8 cellular contexts compared by ENCODE assay signal in genomic region chr4:10554694-10555093, GRCh38.
DNase-seq lines count a peak whose midpoint lies in the region; ATAC-seq and TF ChIP-seq lines count a peak whose summit lies in the region.

No MANE protein-coding gene starts in this region.

- peak; percentile 84 for ATAC-seq in GM19395 (IDR thresholded peaks at IDR 0.05; ENCODE audit: unreplicated experiment)
- peak; percentile 85 for ATAC-seq in HG03520 (IDR thresholded peaks at IDR 0.05; ENCODE audit: unreplicated experiment)

- no peaks in the 10 kb centered on the region for H3F3A ChIP-seq in neural cell (ENCODE audit: insufficient read depth, low read length, poor library complexity, severe bottlenecking)

- peaks cover 0 to 5% (median 2%) of the 10 kb centered on the region in 4 donors for H3K4me1 Mint-ChIP-seq in CD4-positive, alpha-beta memory T cell

- no peak overlapping the region for H3K4me2 ChIP-seq in neural cell (ENCODE audit: low read length)

- peaks cover 10 to 11% of the 10 kb centered on the region in 2 donors for H3K27me3 Mint-ChIP-seq in CD4-positive, alpha-beta memory T cell

- no peaks in the 10 kb centered on the region for H3K27me3 ChIP-seq in CD4-positive, alpha-beta memory T cell (ENCODE audit: insufficient read depth, low read length)
- no peaks in the 10 kb centered on the region for H3K27me3 ChIP-seq in neural cell (ENCODE audit: insufficient read depth, low read depth, low read length)

- no peak for TF ChIP-seq EP300 in neural cell (conservative IDR thresholded peaks at IDR 0.05; ENCODE audit: poor library complexity, severe bottlenecking)

- no peaks in the 10 kb centered on the region for H3K36me3 ChIP-seq in CD4-positive, alpha-beta memory T cell (ENCODE audit: insufficient read depth, low read length)
- no peaks in the 10 kb centered on the region for H3K36me3 ChIP-seq in neural cell (ENCODE audit: insufficient read depth, low read length)

- H3K36me3 Mint-ChIP-seq in CD4-positive, alpha-beta memory T cell, result no peaks in the 10 kb centered on the region

- no peaks in the 10 kb centered on the region for H3K4me1 ChIP-seq in CD4-positive, alpha-beta memory T cell (ENCODE audit: insufficient read depth, low read length)

- peak overlapping the region in 2 of 8 donors; percentile 2 to 7 for H3K4me3 Mint-ChIP-seq in CD4-positive, alpha-beta memory T cell

- H3K9me2 ChIP-seq in neural cell (ENCODE audit: insufficient read depth, low read length), result no peaks in the 10 kb centered on the region

- H3K9me3 Mint-ChIP-seq in CD4-positive, alpha-beta memory T cell, result no peaks in the 10 kb centered on the region

- no peak overlapping the region for H3K4me3 ChIP-seq in CD4-positive, alpha-beta memory T cell (ENCODE audit: low read length in 2 of 2)
- no peak overlapping the region for H3K4me3 ChIP-seq in neural cell (ENCODE audit: low read length)

- no peak overlapping the region for H3K9ac ChIP-seq in neural cell (ENCODE audit: low read length)

- intact Hi-C loops in CD4-positive, alpha-beta memory T cell (cut with micrococcal nuclease), result loop anchor here (1.0 kb wide), 1 partner anchor 870 kb away; no protein-coding TSS in a partner anchor

- no peaks in the 10 kb centered on the region for H4K20me1 ChIP-seq in neural cell (ENCODE audit: insufficient read depth)

- H3K9me3 ChIP-seq in CD4-positive, alpha-beta memory T cell (ENCODE audit: control insufficient read depth in 1 of 2, low read length in 2 of 2), result no peaks in the 10 kb centered on the region
- no peaks in the 10 kb centered on the region for H3K9me3 ChIP-seq in neural cell (ENCODE audit: low read length)

- DNase-seq in CD4-positive, alpha-beta memory T cell, result peak in 4 of 5 donors; percentile 20 to 36 (median 28)
- DNase-seq in NCI-H748 treated with DMSO at 0.1 percent for 48 hours (lab: John Stamatoyannopoulos, UW) (peak; percentile 55), fibroblast of peridontal ligament (ENCODE audit: extremely low read depth) (peak; percentile 75), NCI-H1436 (lab: John Stamatoyannopoulos, UW) (no peak)
- peak; percentile 41 for DNase-seq in activated CD8-positive, alpha-beta memory T cell treated with anti-CD3 and anti-CD28 coated beads, Interleukin-2, amount 50 U/mL, for 4 hours

- POLR2A ChIA-PET in CD4-positive, alpha-beta memory T cell (lab: Charles Lee; ENCODE audit: partially characterized antibody), result no interaction called here

- no peak overlapping the region for H3K27ac Mint-ChIP-seq in CD4-positive, alpha-beta memory T cell

- CTCF ChIA-PET in CD4-positive, alpha-beta memory T cell (lab: Charles Lee; ENCODE audit: partially characterized antibody), result interaction anchor here (0.9 to 2.1 kb wide), 10 partner anchors 9 to 1165 kb away, joined by 3 to 10 read pairs (median 4); no protein-coding TSS in a partner anchor

- peak; percentile 90 for TF ChIP-seq RAD21 in neural cell (conservative IDR thresholded peaks at IDR 0.05)

- H2AFZ ChIP-seq in neural cell (ENCODE audit: low read depth, low read length), result no peak overlapping the region

- H3K27ac ChIP-seq in CD4-positive, alpha-beta memory T cell (ENCODE audit: low read depth, low read length), result no peak overlapping the region
- H3K27ac ChIP-seq in neural cell (ENCODE audit: low read length), result no peak overlapping the region

- peak; percentile 92 for TF ChIP-seq CTCF in neural cell (IDR thresholded peaks at IDR 0.05; ENCODE audit: poor library complexity, severe bottlenecking)

- no peaks in the 10 kb centered on the region for H3K79me2 ChIP-seq in neural cell (replicated peaks; ENCODE audit: insufficient read depth, low read length)

TF ChIP-seq in neural cell, 6 proteins besides CTCF, POLR2A, EP300 and RAD21:
- no peak for TF ChIP-seq REST (IDR thresholded peaks at IDR 0.05; ENCODE audit: borderline replicate concordance)
- TF ChIP-seq SMC3 (conservative IDR thresholded peaks at IDR 0.05; ENCODE audit: poor library complexity), result peak; percentile 87
TF ChIP-seq in neural cell: peak in this region for 1.
